8 cellular contexts compared by ENCODE assay signal in the genomic region with DNA sequence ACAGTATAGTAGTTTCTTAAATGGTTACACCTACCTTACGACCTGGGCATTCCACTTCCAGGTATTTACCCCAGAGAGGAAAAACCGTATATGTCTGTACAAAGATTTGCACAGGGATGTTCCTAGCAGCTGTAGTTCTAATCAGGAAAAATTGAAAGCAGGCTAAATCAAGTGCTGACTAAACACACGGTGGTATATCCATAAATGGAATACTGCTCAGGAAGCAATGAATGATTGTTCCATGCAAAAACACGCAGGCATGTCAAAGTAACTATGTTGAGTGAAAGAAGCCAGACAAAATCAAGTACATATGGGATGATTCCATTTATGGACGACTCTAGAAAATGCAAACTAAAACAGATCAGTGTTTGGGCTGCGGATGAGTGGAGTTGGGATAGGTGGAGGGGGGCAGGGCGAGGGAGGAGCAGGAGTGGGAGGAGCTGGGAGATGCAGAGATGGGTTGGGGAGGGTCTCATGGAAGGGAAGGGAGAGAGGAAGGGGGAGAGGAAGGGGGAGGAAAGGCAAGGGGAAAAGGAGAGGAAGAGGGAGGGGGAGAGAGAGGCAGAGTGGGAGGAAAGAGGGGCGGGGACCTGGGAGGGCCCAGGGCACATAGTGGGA. TPM values are rescaled to one million over a fixed set of nuclear protein-coding genes. Genes with fewer than 3 reads are reported as not detected.
DNase-seq lines count a peak whose midpoint lies in the region; ATAC-seq and TF ChIP-seq lines count a peak whose summit lies in the region.

No MANE protein-coding gene starts in this region.

- DNase-seq in activated CD4-positive, alpha-beta memory T cell treated with anti-CD3 and anti-CD28 coated beads, Interleukin-2, amount 10 ng/mL, durations not matched to agents 7 days and 5 days = no peak
- DNase-seq in foreskin keratinocyte (no peak), DMS153 treated with DMSO at 0.1 percent for 48 hours (lab: John Stamatoyannopoulos, UW; ENCODE audit: unreplicated experiment) (no peak), GF-D8 (lab: John Stamatoyannopoulos, UW) (no peak)
- DNase-seq in stimulated activated effector memory CD8-positive, alpha-beta T cell treated with anti-CD3 and anti-CD28 coated beads, Interleukin-12 subunit alpha, Interleukin-12 subunit beta, amount 100 ng/mL, for 72 hours (ENCODE audit: low spot score in 2 of 2) = no peak

- H3K4me1 ChIP-seq in HEK293 (ENCODE audit: control insufficient read depth, insufficient read depth, low read length) = no peaks in the 10 kb centered on the region
- peaks cover 24% of the 10 kb centered on the region for H3K4me1 ChIP-seq in foreskin keratinocyte

- H3K4me3 ChIP-seq in HEK293 (ENCODE audit: low read depth, low read length) = no peak overlapping the region

- POLR2A ChIA-PET in HEK293 (lab: Yijun Ruan, JAX) = no interaction called here
- POLR2A ChIA-PET in activated CD4-positive, alpha-beta memory T cell treated with anti-CD3 and anti-CD28 coated beads, Interleukin-2, amount 10 ng/mL, durations not matched to agents 7 days and 5 days (lab: Charles Lee) = interaction anchor here (1.0 kb wide), 1 partner anchor 755 kb away, joined by 3 read pairs; no protein-coding TSS in a partner anchor

- no peaks in the 10 kb centered on the region for H3K36me3 Mint-ChIP-seq in activated CD4-positive, alpha-beta memory T cell treated with anti-CD3 and anti-CD28 coated beads, Interleukin-2, amount 10 ng/mL, durations not matched to agents 7 days and 5 days (ENCODE audit: low read depth)
- H3K36me3 Mint-ChIP-seq in stimulated activated effector memory CD8-positive, alpha-beta T cell treated with anti-CD3 and anti-CD28 coated beads, Interleukin-12 subunit alpha, Interleukin-12 subunit beta, amount 100 ng/mL, for 72 hours = no peaks in the 10 kb centered on the region

- no peaks in the 10 kb centered on the region for H3K27me3 ChIP-seq in foreskin keratinocyte

- ATAC-seq in foreskin keratinocyte (peak; percentile 9), GM21360 (IDR thresholded peaks at IDR 0.05; ENCODE audit: unreplicated experiment) (no peak), GM21717 (IDR thresholded peaks at IDR 0.05; ENCODE audit: unreplicated experiment) (no peak)
- no peak for ATAC-seq in stimulated activated effector memory CD8-positive, alpha-beta T cell treated with anti-CD3 and anti-CD28 coated beads, Interleukin-12 subunit alpha, Interleukin-12 subunit beta, amount 100 ng/mL, for 72 hours

- no peaks in the 10 kb centered on the region for H3K36me3 ChIP-seq in HEK293 (ENCODE audit: control insufficient read depth in 2 of 2, insufficient read depth in 1 of 2, low read length in 2 of 2)

- H3K4me1 Mint-ChIP-seq in activated CD4-positive, alpha-beta memory T cell treated with anti-CD3 and anti-CD28 coated beads, Interleukin-2, amount 10 ng/mL, durations not matched to agents 7 days and 5 days = peaks cover 19% of the 10 kb centered on the region
- H3K4me1 Mint-ChIP-seq in stimulated activated effector memory CD8-positive, alpha-beta T cell treated with anti-CD3 and anti-CD28 coated beads, Interleukin-12 subunit alpha, Interleukin-12 subunit beta, amount 100 ng/mL, for 72 hours = peaks cover 10% of the 10 kb centered on the region

- CTCF ChIA-PET in HEK293 (lab: Yijun Ruan, JAX) = no interaction called here
- CTCF ChIA-PET in activated CD4-positive, alpha-beta memory T cell treated with anti-CD3 and anti-CD28 coated beads, Interleukin-2, amount 10 ng/mL, durations not matched to agents 7 days and 5 days (lab: Charles Lee) = interaction anchor here (0.6 kb wide), 1 partner anchor 595 kb away, joined by 3 read pairs; no protein-coding TSS in a partner anchor

- H3K9me3 Mint-ChIP-seq in activated CD4-positive, alpha-beta memory T cell treated with anti-CD3 and anti-CD28 coated beads, Interleukin-2, amount 10 ng/mL, durations not matched to agents 7 days and 5 days = no peaks in the 10 kb centered on the region
- no peaks in the 10 kb centered on the region for H3K9me3 Mint-ChIP-seq in stimulated activated effector memory CD8-positive, alpha-beta T cell treated with anti-CD3 and anti-CD28 coated beads, Interleukin-12 subunit alpha, Interleukin-12 subunit beta, amount 100 ng/mL, for 72 hours

- TF ChIP-seq CTCF in HEK293 (tag by site-specific recombination; IDR thresholded peaks at IDR 0.05) (no peak), foreskin keratinocyte (conservative IDR thresholded peaks at IDR 0.05) (no peak)

- no peak overlapping the region for H3K27ac ChIP-seq in HEK293 (ENCODE audit: extremely low read depth, low read depth, low read length)
- no peak overlapping the region for H3K27ac ChIP-seq in foreskin keratinocyte

- peaks cover 18% of the 10 kb centered on the region for H3K27me3 Mint-ChIP-seq in activated CD4-positive, alpha-beta memory T cell treated with anti-CD3 and anti-CD28 coated beads, Interleukin-2, amount 10 ng/mL, durations not matched to agents 7 days and 5 days

- no peaks in the 10 kb centered on the region for H3K9me3 ChIP-seq in HEK293 (ENCODE audit: control insufficient read depth, insufficient read depth, low read depth, low read length)

- no peak overlapping the region for H3K27ac Mint-ChIP-seq in activated CD4-positive, alpha-beta memory T cell treated with anti-CD3 and anti-CD28 coated beads, Interleukin-2, amount 10 ng/mL, durations not matched to agents 7 days and 5 days
- peak overlapping the region; percentile 93 for H3K27ac Mint-ChIP-seq in stimulated activated effector memory CD8-positive, alpha-beta T cell treated with anti-CD3 and anti-CD28 coated beads, Interleukin-12 subunit alpha, Interleukin-12 subunit beta, amount 100 ng/mL, for 72 hours

- peak overlapping the region; percentile 93 for H3K4me3 Mint-ChIP-seq in activated CD4-positive, alpha-beta memory T cell treated with anti-CD3 and anti-CD28 coated beads, Interleukin-2, amount 10 ng/mL, durations not matched to agents 7 days and 5 days
- peak overlapping the region; percentile 78 for H3K4me3 Mint-ChIP-seq in stimulated activated effector memory CD8-positive, alpha-beta T cell treated with anti-CD3 and anti-CD28 coated beads, Interleukin-12 subunit alpha, Interleukin-12 subunit beta, amount 100 ng/mL, for 72 hours

TF ChIP-seq in HEK293, 187 proteins besides CTCF, POLR2A, EP300 and RAD21:
- peak; percentile 98; the same call in 1 of the 2 replicates for TF ChIP-seq SP3 (tag by site-specific recombination; IDR thresholded peaks at IDR 0.05)
- peak; percentile 94; the same call in 1 of the 2 replicates for TF ChIP-seq KLF9 (tag by site-specific recombination; IDR thresholded peaks at IDR 0.05; ENCODE audit: low read depth)
- peak; percentile 82 for TF ChIP-seq ZBTB17 (tag by site-specific recombination; IDR thresholded peaks at IDR 0.05)
- TF ChIP-seq, protein P1, sequence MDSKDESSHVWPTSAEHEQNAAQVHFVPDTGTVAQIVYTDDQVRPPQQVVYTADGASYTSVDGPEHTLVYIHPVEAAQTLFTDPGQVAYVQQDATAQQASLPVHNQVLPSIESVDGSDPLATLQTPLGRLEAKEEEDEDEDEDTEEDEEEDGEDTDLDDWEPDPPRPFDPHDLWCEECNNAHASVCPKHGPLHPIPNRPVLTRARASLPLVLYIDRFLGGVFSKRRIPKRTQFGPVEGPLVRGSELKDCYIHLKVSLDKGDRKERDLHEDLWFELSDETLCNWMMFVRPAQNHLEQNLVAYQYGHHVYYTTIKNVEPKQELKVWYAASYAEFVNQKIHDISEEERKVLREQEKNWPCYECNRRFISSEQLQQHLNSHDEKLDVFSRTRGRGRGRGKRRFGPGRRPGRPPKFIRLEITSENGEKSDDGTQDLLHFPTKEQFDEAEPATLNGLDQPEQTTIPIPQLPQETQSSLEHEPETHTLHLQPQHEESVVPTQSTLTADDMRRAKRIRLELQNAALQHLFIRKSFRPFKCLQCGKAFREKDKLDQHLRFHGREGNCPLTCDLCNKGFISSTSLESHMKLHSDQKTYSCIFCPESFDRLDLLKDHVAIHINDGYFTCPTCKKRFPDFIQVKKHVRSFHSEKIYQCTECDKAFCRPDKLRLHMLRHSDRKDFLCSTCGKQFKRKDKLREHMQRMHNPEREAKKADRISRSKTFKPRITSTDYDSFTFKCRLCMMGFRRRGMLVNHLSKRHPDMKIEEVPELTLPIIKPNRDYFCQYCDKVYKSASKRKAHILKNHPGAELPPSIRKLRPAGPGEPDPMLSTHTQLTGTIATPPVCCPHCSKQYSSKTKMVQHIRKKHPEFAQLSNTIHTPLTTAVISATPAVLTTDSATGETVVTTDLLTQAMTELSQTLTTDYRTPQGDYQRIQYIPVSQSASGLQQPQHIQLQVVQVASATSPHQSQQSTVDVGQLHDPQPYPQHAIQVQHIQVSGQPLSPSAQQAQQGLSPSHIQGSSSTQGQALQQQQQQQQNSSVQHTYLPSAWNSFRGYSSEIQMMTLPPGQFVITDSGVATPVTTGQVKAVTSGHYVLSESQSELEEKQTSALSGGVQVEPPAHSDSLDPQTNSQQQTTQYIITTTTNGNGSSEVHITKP (tag by site-specific recombination; IDR thresholded peaks at IDR 0.05) = peak; percentile 41; the same call in 1 of the 2 replicates
- TF ChIP-seq ZNF335 (tag by site-specific recombination; conservative IDR thresholded peaks at IDR 0.05) = peak; percentile 1
- no peak for TF ChIP-seq ZBTB20 (tag by site-specific recombination; IDR thresholded peaks at IDR 0.05)
- TF ChIP-seq ZNF121 (tag by site-specific recombination; IDR thresholded peaks at IDR 0.05) = no peak
- peak; percentile 31; the same call in 1 of the 2 replicates for TF ChIP-seq ZNF324 (tag by site-specific recombination; IDR thresholded peaks at IDR 0.05)
- TF ChIP-seq ZFP69B (tag by site-specific recombination; IDR thresholded peaks at IDR 0.05) = peak; percentile 31; the same call in 1 of the 2 replicates
- peak; percentile 27; the same call in 1 of the 2 replicates for TF ChIP-seq ZNF394 (tag by site-specific recombination; IDR thresholded peaks at IDR 0.05; ENCODE audit: borderline replicate concordance)

RNA-seq across cellular contexts. Expression of a gene that starts 0.5 kb away (rescaled TPM):
- total RNA-seq in activated CD4-positive, alpha-beta memory T cell treated with anti-CD3 and anti-CD28 coated beads, Interleukin-2, amount 10 ng/mL, durations not matched to agents 7 days and 5 days = 10 to 100 TPM; 11.0 to 11.7 TPM
- 13.6 and 17.0 TPM in 2 replicates for total RNA-seq in foreskin keratinocyte
- polyA plus RNA-seq in foreskin keratinocyte = 36.1 and 44.8 TPM in 2 replicates
